In the genomic region with DNA sequence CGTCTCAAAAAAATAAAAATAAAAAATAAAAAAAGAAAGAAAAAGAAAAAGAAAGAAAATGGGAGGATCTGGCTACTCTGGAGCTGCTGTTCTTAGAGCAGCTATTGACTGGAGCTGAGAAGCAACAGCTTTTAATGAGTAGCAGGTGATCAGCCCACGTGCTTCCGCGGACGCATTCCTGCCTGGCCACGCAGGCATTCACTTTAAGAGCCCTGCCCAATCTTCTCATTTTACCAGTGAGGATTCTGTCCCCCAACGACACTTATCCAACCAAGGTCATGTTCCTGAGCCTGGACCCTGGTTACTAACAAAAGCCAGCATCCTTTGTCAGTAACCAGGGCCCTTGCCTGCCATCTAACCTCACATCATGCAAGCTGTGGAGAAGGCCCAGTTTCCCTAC, we compare ENCODE assay signal across 25 cellular contexts.
A peak's percentile ranks its signal among the peaks of the same experiment; 100 is the strongest.
DNase-seq lines count a peak whose midpoint lies in the region; ATAC-seq, FAIRE-seq and TF ChIP-seq lines count a peak whose summit lies in the region.
"Had no signal": no experiment of that assay in that cellular context is flagged by ENCODE, and none has a peak within 500 bp of the region (broad histone marks: within the 10 kb centered on the region; RNA-seq: fewer than 3 reads in every experiment).

No MANE protein-coding gene starts in this region.

- H3K27ac ChIP-seq in gastroesophageal sphincter, result no peak overlapping the region
- H3K27ac ChIP-seq: spleen, transverse colon had no signal

- H3K9me3 ChIP-seq in adipocyte (ENCODE audit: control insufficient read depth, low read length) (no peaks in the 10 kb centered on the region), gastroesophageal sphincter (no peaks in the 10 kb centered on the region)
- H3K9me3 ChIP-seq: heart left ventricle, spleen, transverse colon had no signal

- H3K27me3 Mint-ChIP-seq in activated T-helper 1 cell treated with anti-CD3 and anti-CD28 coated beads, Interleukin-12 subunit alpha, Interleukin-12 subunit beta, Interleukin-2, Interleukin-4 antibody, amounts not matched to agents 30 ng/mL and 10 ng/mL and 1 ng/mL, durations not matched to agents 14 hours and 24 hours and 36 hours (ENCODE audit: insufficient read depth), result peaks cover 5% of the 10 kb centered on the region
- H3K27me3 Mint-ChIP-seq: stimulated activated naive CD8-positive, alpha-beta T cell treated with anti-CD3 and anti-CD28 coated beads, Interleukin-15, Interleukin-2, amounts not matched to agents 100 ng/mL and 50 ng/mL, for 24 hours had no signal

- no peaks in the 10 kb centered on the region for H3K36me3 Mint-ChIP-seq in activated T-helper 1 cell treated with anti-CD3 and anti-CD28 coated beads, Interleukin-12 subunit alpha, Interleukin-12 subunit beta, Interleukin-2, Interleukin-4 antibody, amounts not matched to agents 30 ng/mL and 10 ng/mL and 1 ng/mL, durations not matched to agents 14 hours and 24 hours and 36 hours (ENCODE audit: low read depth)

- H3K4me3 ChIP-seq in adipocyte (ENCODE audit: low read length), result no peak overlapping the region
- H3K4me3 ChIP-seq in gastroesophageal sphincter, result no peak overlapping the region
- H3K4me3 ChIP-seq: GM23338, heart left ventricle, spleen, transverse colon had no signal

- intact Hi-C loops in activated T-helper 1 cell treated with anti-CD3 and anti-CD28 coated beads, Interleukin-12 subunit alpha, Interleukin-12 subunit beta, Interleukin-2, Interleukin-4 antibody, amounts not matched to agents 30 ng/mL and 10 ng/mL and 1 ng/mL, durations not matched to agents 14 hours and 24 hours and 36 hours (cut with micrococcal nuclease), result no loop called here

- no peaks in the 10 kb centered on the region for H3K36me3 ChIP-seq in adipocyte (ENCODE audit: control insufficient read depth, insufficient read depth, low read length, severe bottlenecking)
- H3K36me3 ChIP-seq in gastroesophageal sphincter, result peaks cover 0 to under 1% of the 10 kb centered on the region in 2 donors
- H3K36me3 ChIP-seq: heart left ventricle, spleen, transverse colon had no signal

- no peak overlapping the region for H3K9ac ChIP-seq in adipocyte (ENCODE audit: low read length)

- peaks cover 30% of the 10 kb centered on the region for H3K27me3 ChIP-seq in adipocyte (replicated peaks; ENCODE audit: control insufficient read depth, insufficient read depth, low read length)
- no peaks in the 10 kb centered on the region for H3K27me3 ChIP-seq in gastroesophageal sphincter
- H3K27me3 ChIP-seq: spleen, transverse colon had no signal

- no peak for TF ChIP-seq POLR2A in gastroesophageal sphincter (IDR thresholded peaks at IDR 0.05)
- no peak for TF ChIP-seq POLR2A in GM12891 (IDR thresholded peaks at IDR 0.05; ENCODE audit: low read depth, low read length)

- no peak for TF ChIP-seq CTCF in gastroesophageal sphincter (IDR thresholded peaks at IDR 0.05)

- DNase-seq in ELF-1 (ENCODE audit: low read depth, low spot score) (peak; percentile 12), adipocyte (ENCODE audit: low read depth) (peak; percentile 28), renal cortical epithelial cell (ENCODE audit: low read depth) (peak; percentile 42), AML-193 (lab: John Stamatoyannopoulos, UW) (no peak), GM12891 (ENCODE audit: insufficient read length, low spot score) (no peak)
- no peak for DNase-seq in activated T-helper 1 cell treated with anti-CD3 and anti-CD28 coated beads, Interleukin-12 subunit alpha, Interleukin-12 subunit beta, Interleukin-2, Interleukin-4 antibody, amounts not matched to agents 30 ng/mL and 10 ng/mL and 1 ng/mL, durations not matched to agents 14 hours and 24 hours and 36 hours (ENCODE audit: low spot score)
- DNase-seq: activated CD4-positive, alpha-beta T cell treated with anti-CD3 and anti-CD28 coated beads for 48 hours; activated naive CD4-positive, alpha-beta T cell treated with anti-CD3 and anti-CD28 coated beads, Interleukin-2, amount 50 U/mL, for 16 hours; cerebellar nuclear complex; DND-41; erythroblast; IMR-90; midbrain; NCI-H1436 treated with DMSO at 0.1 percent for 48 hours; spleen; stimulated activated CD4-positive, alpha-beta T cell treated with anti-CD3 and anti-CD28 coated beads, Interleukin-4, amount 100 ng/mL, for 4 hours; transverse colon had no signal

- no peak for FAIRE-seq in GM12891 (lab: Jason Lieb, UNC)
- FAIRE-seq: astrocyte had no signal

- WGBS in gastroesophageal sphincter (ENCODE audit: low coverage in 1 of 2), 2 donors, result 75% methylated on average over 7 of the region's 7 CpGs; no CpG with 5 or more reads in 1 of the 2 donors

- H3K27ac Mint-ChIP-seq in activated T-helper 1 cell treated with anti-CD3 and anti-CD28 coated beads, Interleukin-12 subunit alpha, Interleukin-12 subunit beta, Interleukin-2, Interleukin-4 antibody, amounts not matched to agents 30 ng/mL and 10 ng/mL and 1 ng/mL, durations not matched to agents 14 hours and 24 hours and 36 hours, result no peak overlapping the region
- H3K27ac Mint-ChIP-seq: GM23338; progenitor cell of endocrine pancreas; stimulated activated naive CD8-positive, alpha-beta T cell treated with anti-CD3 and anti-CD28 coated beads, Interleukin-15, Interleukin-2, amounts not matched to agents 100 ng/mL and 50 ng/mL, for 24 hours; T-helper 1 cell treated with Interleukin-12 subunit alpha and Interleukin-12 subunit beta and Interleukin-4 antibody, amounts not matched to agents 30 μg/mL and 1 μg/mL, for 36 hours had no signal

- peaks cover 8% of the 10 kb centered on the region for H3K4me1 ChIP-seq in adipocyte (ENCODE audit: control insufficient read depth, insufficient read depth, low read length)
- peaks cover 0 to 15% (median 0%) of the 10 kb centered on the region in 3 donors for H3K4me1 ChIP-seq in gastroesophageal sphincter

- H3K9me3 Mint-ChIP-seq in activated T-helper 1 cell treated with anti-CD3 and anti-CD28 coated beads, Interleukin-12 subunit alpha, Interleukin-12 subunit beta, Interleukin-2, Interleukin-4 antibody, amounts not matched to agents 30 ng/mL and 10 ng/mL and 1 ng/mL, durations not matched to agents 14 hours and 24 hours and 36 hours, result no peaks in the 10 kb centered on the region
- H3K9me3 Mint-ChIP-seq: GM23338; stimulated activated naive CD8-positive, alpha-beta T cell treated with anti-CD3 and anti-CD28 coated beads, Interleukin-15, Interleukin-2, amounts not matched to agents 100 ng/mL and 50 ng/mL, for 24 hours; T-helper 1 cell treated with Interleukin-12 subunit alpha and Interleukin-12 subunit beta and Interleukin-4 antibody, amounts not matched to agents 30 μg/mL and 1 μg/mL, for 36 hours had no signal

- ATAC-seq in gastroesophageal sphincter (peak; percentile 7), HG03139 (IDR thresholded peaks at IDR 0.05; ENCODE audit: unreplicated experiment) (no peak)

- TF ChIP-seq EP300 in gastroesophageal sphincter (IDR thresholded peaks at IDR 0.05), result no peak

- H3K4me1 Mint-ChIP-seq in activated T-helper 1 cell treated with anti-CD3 and anti-CD28 coated beads, Interleukin-12 subunit alpha, Interleukin-12 subunit beta, Interleukin-2, Interleukin-4 antibody, amounts not matched to agents 30 ng/mL and 10 ng/mL and 1 ng/mL, durations not matched to agents 14 hours and 24 hours and 36 hours (ENCODE audit: low read depth), result no peaks in the 10 kb centered on the region

- H3K4me3 Mint-ChIP-seq in activated T-helper 1 cell treated with anti-CD3 and anti-CD28 coated beads, Interleukin-12 subunit alpha, Interleukin-12 subunit beta, Interleukin-2, Interleukin-4 antibody, amounts not matched to agents 30 ng/mL and 10 ng/mL and 1 ng/mL, durations not matched to agents 14 hours and 24 hours and 36 hours, result no peak overlapping the region
- H3K4me3 Mint-ChIP-seq: GM23338; stimulated activated naive CD8-positive, alpha-beta T cell treated with anti-CD3 and anti-CD28 coated beads, Interleukin-15, Interleukin-2, amounts not matched to agents 100 ng/mL and 50 ng/mL, for 24 hours; T-helper 1 cell treated with Interleukin-12 subunit alpha and Interleukin-12 subunit beta and Interleukin-4 antibody, amounts not matched to agents 30 μg/mL and 1 μg/mL, for 36 hours had no signal

TF ChIP-seq in GM12891, 5 proteins besides CTCF, POLR2A, EP300 and RAD21:
- TF ChIP-seq TAF1 (IDR thresholded peaks at IDR 0.05; ENCODE audit: low read depth, low read length) (no peak), POU2F2 (IDR thresholded peaks at IDR 0.05; ENCODE audit: low read depth, low read length) (no peak), PAX5 (IDR thresholded peaks at IDR 0.05; ENCODE audit: insufficient read depth, low read length, severe bottlenecking) (no peak), POLR2AphosphoS5 (IDR thresholded peaks at IDR 0.05; ENCODE audit: low read depth, low read length) (no peak), SPI1 (IDR thresholded peaks at IDR 0.05; ENCODE audit: low read depth, low read length) (no peak)

Comparison
In these comparisons a context has a peak if more than half of its experiments do, and no peak if none do; other contexts are left out.
1. DNase-seq: peak in ELF-1 (single experiment), adipocyte (single experiment) and renal cortical epithelial cell (single experiment); none in AML-193 (0 of 2), GM12891 (single experiment) and activated T-helper 1 cell treated with anti-CD3 and anti-CD28 coated beads, Interleukin-12 subunit alpha, Interleukin-12 subunit beta, Interleukin-2, Interleukin-4 antibody, amounts not matched to agents 30 ng/mL and 10 ng/mL and 1 ng/mL, durations not matched to agents 14 hours and 24 hours and 36 hours (single experiment).